Comparison of ENCODE assay signal across 14 cellular contexts in genomic region chr2:240919786-240920782, GRCh38. TPM values are rescaled to one million over a fixed set of nuclear protein-coding genes. Genes with fewer than 3 reads are reported as not detected.
DNase-seq lines count a peak whose midpoint lies in the region; ATAC-seq and TF ChIP-seq lines count a peak whose summit lies in the region.
"Had no signal": no experiment of that assay in that cellular context is flagged by ENCODE, and none has a peak within 500 bp of the region (broad histone marks: within the 10 kb centered on the region; RNA-seq: fewer than 3 reads in every experiment).

No MANE protein-coding gene starts in this region.

- no peaks in the 10 kb centered on the region for H3K36me3 ChIP-seq in gastroesophageal sphincter
- H3K36me3 ChIP-seq: cardiac muscle cell had no signal

- no peak overlapping the region for H3K4me3 ChIP-seq in gastroesophageal sphincter
- H3K4me3 ChIP-seq: cardiac muscle cell had no signal

- TF ChIP-seq EP300 in gastroesophageal sphincter (IDR thresholded peaks at IDR 0.05): no peak

- no peak overlapping the region for H3K27ac ChIP-seq in gastroesophageal sphincter
- H3K27ac ChIP-seq: cardiac muscle cell had no signal

- no peaks in the 10 kb centered on the region for H3K9me3 ChIP-seq in gastroesophageal sphincter

- peaks cover 0 to 21% (median 7%) of the 10 kb centered on the region in 3 donors for H3K4me1 ChIP-seq in gastroesophageal sphincter

- no CpG with 5 or more reads among the region's 31 CpGs for WGBS in gastroesophageal sphincter (ENCODE audit: low coverage in 1 of 2), 2 donors

- ATAC-seq in left lobe of liver: no peak
- ATAC-seq in stimulated activated naive CD8-positive, alpha-beta T cell treated with anti-CD3 and anti-CD28 coated beads, Interleukin-15, Interleukin-2, amounts not matched to agents 100 U/mL and 50 U/mL, for 24 hours: no peak
- ATAC-seq in gastroesophageal sphincter: no peak
- no peak for ATAC-seq in HG02852 (IDR thresholded peaks at IDR 0.05; ENCODE audit: unreplicated experiment)
- no peak for ATAC-seq in HG03175 (IDR thresholded peaks at IDR 0.05; ENCODE audit: unreplicated experiment)

- H3K27me3 ChIP-seq in gastroesophageal sphincter: peaks cover 33% of the 10 kb centered on the region

- TF ChIP-seq CTCF in gastroesophageal sphincter (IDR thresholded peaks at IDR 0.05): no peak

- DNase-seq in HuH-7.5 (ENCODE audit: low spot score) (peak; percentile 18), left lobe of liver (ENCODE audit: low spot score) (peak; percentile 41)
- DNase-seq in activated naive CD4-positive, alpha-beta T cell treated with anti-CD3 and anti-CD28 coated beads, Interleukin-2, amount 50 U/mL, for 16 hours: peak; percentile 5
- DNase-seq in stimulated activated naive CD8-positive, alpha-beta T cell treated with anti-CD3 and anti-CD28 coated beads, Interleukin-15, Interleukin-2, amounts not matched to agents 100 U/mL and 50 U/mL, for 24 hours: peak; percentile 1
- DNase-seq: EL, GOT3, NCI-H526, SW 1271 had no signal

- no peak for TF ChIP-seq POLR2A in gastroesophageal sphincter (IDR thresholded peaks at IDR 0.05)

RNA-seq across cellular contexts. Expression of gene CROCC2, which starts 13.9 kb away (rescaled TPM):
- total RNA-seq in left lobe of liver (0.05 TPM), gastroesophageal sphincter (not detected)
- total RNA-seq: activated CD8-positive, alpha-beta memory T cell treated with anti-CD3 and anti-CD28 coated beads for 36 hours; cardiac muscle cell; M059J had no signal

RNA-seq across cellular contexts. Expression of gene MAB21L4, which starts 24.1 kb away (rescaled TPM):
- total RNA-seq in left lobe of liver (19.3 TPM), gastroesophageal sphincter (1 to 10 TPM in 1 of 4 donors, under 1 TPM in 2, not detected in 1; 0.27 to 9.7 (median 0.77) TPM)
- total RNA-seq: activated CD8-positive, alpha-beta memory T cell treated with anti-CD3 and anti-CD28 coated beads for 36 hours; cardiac muscle cell; M059J had no signal

RNA-seq across cellular contexts. Expression of gene AGXT, which starts 51.5 kb away (rescaled TPM):
- 1,805 TPM for total RNA-seq in left lobe of liver
- not detected for total RNA-seq in gastroesophageal sphincter
- total RNA-seq: activated CD8-positive, alpha-beta memory T cell treated with anti-CD3 and anti-CD28 coated beads for 36 hours; M059J had no signal

Comparison
In these comparisons a context has a peak if more than half of its experiments do, and no peak if none do; other contexts are left out.
1. RNA of gene AGXT, which starts 51.5 kb away (total RNA-seq): 1,805 TPM in left lobe of liver (single experiment); not detected in gastroesophageal sphincter; every median in the first group is over 1,000 times any median in the second.
2. Peak in every context shown above with its lines, with median percentiles within 50 percentile points of each other: DNase-seq.